Comparison of ENCODE assay signal across 25 cellular contexts in the genomic region with DNA sequence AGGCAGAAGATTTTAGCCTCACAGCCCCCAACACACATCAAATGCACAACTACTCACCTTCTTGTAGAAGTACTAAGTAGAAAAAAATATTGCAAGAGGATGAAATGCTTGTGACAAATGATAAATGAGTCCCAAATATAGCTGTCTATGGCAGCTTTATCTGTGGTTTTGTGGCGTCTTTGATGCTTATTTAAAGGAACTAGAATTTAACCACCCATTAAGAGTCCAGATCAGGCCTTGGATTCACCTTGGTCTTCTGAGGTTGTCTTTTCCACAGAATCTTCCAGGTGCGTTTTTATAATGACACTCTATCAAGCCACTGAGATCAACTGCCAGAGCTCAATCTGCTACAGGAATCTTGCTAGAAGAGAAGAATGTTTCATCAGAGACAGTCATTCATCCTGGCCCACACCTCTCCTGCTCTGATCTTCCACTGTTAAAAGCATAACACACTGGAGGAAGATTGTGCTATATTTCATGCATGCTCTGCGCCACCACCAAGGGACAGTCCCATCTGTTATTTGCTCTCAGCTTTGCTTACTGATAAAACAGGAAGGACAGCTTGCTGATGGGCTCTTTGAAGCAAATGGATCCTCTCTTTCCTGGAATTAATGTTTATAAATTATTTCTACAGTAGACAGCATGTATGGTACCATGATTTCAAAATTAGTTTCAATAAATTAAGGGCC.
A peak's percentile ranks its signal among the peaks of the same experiment; 100 is the strongest.
DNase-seq lines count a peak whose midpoint lies in the region; ATAC-seq and TF ChIP-seq lines count a peak whose summit lies in the region.
"Had no signal": no experiment of that assay in that cellular context is flagged by ENCODE, and none has a peak within 500 bp of the region (broad histone marks: within the 10 kb centered on the region; RNA-seq: fewer than 3 reads in every experiment).

No MANE protein-coding gene starts in this region.

- no peaks in the 10 kb centered on the region for H3K27me3 Mint-ChIP-seq in type B pancreatic cell
- H3K27me3 Mint-ChIP-seq: activated CD4-positive, alpha-beta T cell treated with anti-CD3 and anti-CD28 coated beads, Interleukin-2, amount 10 ng/mL, durations not matched to agents 24 days and 14 days had no signal

- intact Hi-C loops in left lung (cut with DNase I): no loop called here

- H3K9me3 ChIP-seq in left lung: no peaks in the 10 kb centered on the region
- H3K9me3 ChIP-seq: A549, gastroesophageal sphincter, HAP-1 had no signal

- peak overlapping the region; percentile 48 for H3K27ac Mint-ChIP-seq in type B pancreatic cell
- H3K27ac Mint-ChIP-seq: activated CD4-positive, alpha-beta T cell treated with anti-CD3 and anti-CD28 coated beads, Interleukin-2, amount 10 ng/mL, durations not matched to agents 24 days and 14 days; nephron had no signal

- peak; percentile 59 for DNase-seq in NOMO-1 treated with DMSO at 0.1 percent for 48 hours (lab: John Stamatoyannopoulos, UW; ENCODE audit: unreplicated experiment)
- no peak for DNase-seq in NOMO-1 treated with dmso at 0.1 percent for 144 hours (lab: John Stamatoyannopoulos, UW; ENCODE audit: unreplicated experiment)
- DNase-seq in NCI-H2171 (lab: John Stamatoyannopoulos, UW): peak; percentile 6
- peak; percentile 71 for DNase-seq in cerebellar cortex (ENCODE audit: low spot score)
- no peak for DNase-seq in type B pancreatic cell (ENCODE audit: extremely low spot score, unreplicated experiment)
- DNase-seq in left lung: no peak
- no peak for DNase-seq in mesenteric fat pad (ENCODE audit: low spot score)
- DNase-seq: activated CD4-positive, alpha-beta T cell treated with anti-CD3 and anti-CD28 coated beads, Interleukin-2, amount 10 ng/mL, durations not matched to agents 24 days and 14 days; activated effector memory CD4-positive, alpha-beta T cell treated with Interleukin-2 at 50 U/mL for 16 hours; Calu3; caudate nucleus; erythroblast; KBM-7; mesendoderm; NCI-H1048; NCI-H524 treated with DMSO at 0.1 percent for 48 hours; stimulated activated CD4-positive, alpha-beta T cell treated with anti-CD3 and anti-CD28 coated beads, Interleukin-4, amount 100 ng/mL, for 24 hours had no signal

- peaks cover 3% of the 10 kb centered on the region for H3K9me3 Mint-ChIP-seq in type B pancreatic cell
- H3K9me3 Mint-ChIP-seq: activated CD4-positive, alpha-beta T cell treated with anti-CD3 and anti-CD28 coated beads, Interleukin-2, amount 10 ng/mL, durations not matched to agents 24 days and 14 days; nephron had no signal

- H3K27me3 ChIP-seq in left lung: no peaks in the 10 kb centered on the region
- H3K27me3 ChIP-seq: gastroesophageal sphincter had no signal

- H3K27ac ChIP-seq in left lung: no peak overlapping the region
- H3K27ac ChIP-seq: A549, gastroesophageal sphincter, HL-60 had no signal

- no peak for ATAC-seq in left lung
- no peak for ATAC-seq in HG02759 (IDR thresholded peaks at IDR 0.05; ENCODE audit: unreplicated experiment)
- ATAC-seq: A549, gastroesophageal sphincter, GM12878, Panc1 had no signal

- H3K36me3 ChIP-seq in left lung: no peaks in the 10 kb centered on the region
- H3K36me3 ChIP-seq: gastroesophageal sphincter, HAP-1 had no signal

- TF ChIP-seq CTCF in type B pancreatic cell (conservative IDR thresholded peaks at IDR 0.05): no peak
- no peak for TF ChIP-seq CTCF in left lung (IDR thresholded peaks at IDR 0.05)

- H3K4me1 Mint-ChIP-seq in type B pancreatic cell (ENCODE audit: unreplicated experiment): peaks cover 10% of the 10 kb centered on the region
- H3K4me1 Mint-ChIP-seq: activated CD4-positive, alpha-beta T cell treated with anti-CD3 and anti-CD28 coated beads, Interleukin-2, amount 10 ng/mL, durations not matched to agents 24 days and 14 days had no signal

- H3K4me1 ChIP-seq in left lung: no peaks in the 10 kb centered on the region
- H3K4me1 ChIP-seq: A549, gastroesophageal sphincter had no signal

- H3K36me3 Mint-ChIP-seq in type B pancreatic cell: no peaks in the 10 kb centered on the region

- peak overlapping the region; percentile 53 for H3K4me3 Mint-ChIP-seq in type B pancreatic cell
- H3K4me3 Mint-ChIP-seq: activated CD4-positive, alpha-beta T cell treated with anti-CD3 and anti-CD28 coated beads, Interleukin-2, amount 10 ng/mL, durations not matched to agents 24 days and 14 days; nephron had no signal

- no peak overlapping the region for H3K4me3 ChIP-seq in left lung
- H3K4me3 ChIP-seq: A549, gastroesophageal sphincter, GM12878, HAP-1 had no signal

Comparison
In these comparisons a context has a peak if more than half of its experiments do, and no peak if none do; other contexts are left out.
1. DNase-seq: peak in NOMO-1 treated with DMSO at 0.1 percent for 48 hours (single experiment), NCI-H2171 (single experiment) and cerebellar cortex (single experiment); none in NOMO-1 treated with dmso at 0.1 percent for 144 hours (single experiment), type B pancreatic cell (single experiment), left lung (0 of 2) and mesenteric fat pad (single experiment).